33 cellular contexts compared by ENCODE assay signal in the genomic region with DNA sequence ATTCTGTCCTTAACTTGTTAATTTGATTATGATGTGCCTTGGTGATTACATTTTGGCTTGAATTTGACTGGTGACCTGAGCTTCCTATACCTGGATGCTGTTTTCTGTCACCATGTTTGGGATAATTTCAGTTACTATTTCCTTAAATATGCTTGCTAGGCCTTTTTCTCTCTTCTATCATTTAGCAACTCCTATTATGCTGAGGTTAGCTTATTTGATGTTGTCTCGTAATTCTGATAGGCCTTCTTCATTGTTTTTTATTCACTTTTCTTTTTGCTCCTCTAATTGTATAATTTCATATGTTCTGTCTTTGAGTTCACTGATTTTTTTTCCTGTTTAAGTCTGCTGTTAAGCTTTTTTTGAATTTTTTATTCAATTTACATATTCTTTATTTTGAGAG.
"Had no signal": no experiment of that assay in that cellular context is flagged by ENCODE, and none has a peak within 500 bp of the region (broad histone marks: within the 10 kb centered on the region; RNA-seq: fewer than 3 reads in every experiment).

No MANE protein-coding gene starts in this region.

- H3K36me3 ChIP-seq: neutrophil, ovary, spleen, suprapubic skin, tibial artery, transverse colon, upper lobe of right lung, uterus had no signal

- H3K27me3 ChIP-seq: neutrophil, ovary, spleen, suprapubic skin, testis, tibial artery, transverse colon, upper lobe of right lung, uterus had no signal

- H3K9ac ChIP-seq: parathyroid adenoma had no signal

- H2AFZ ChIP-seq: parathyroid adenoma had no signal

- H3K9me3 ChIP-seq: testis had no signal

- H3K4me2 ChIP-seq: smooth muscle cell had no signal

- H3K4me1 Mint-ChIP-seq: nephron progenitor cell; neural crest cell; stimulated activated memory B cell treated with anti-CD40 and anti-IgM and Interleukin-4, amounts not matched to agents 10 μg/mL and 1 μg/mL and 100 μg/mL, for 72 hours; stimulated activated naive CD8-positive, alpha-beta T cell treated with anti-CD3 and anti-CD28 coated beads, Interleukin-15, amount 100 ng/mL, for 72 hours had no signal

- H3K27me3 Mint-ChIP-seq: naive thymus-derived CD8-positive, alpha-beta T cell; natural killer cell treated with Interleukin-12 subunit alpha and Interleukin-12 subunit beta and Interleukin-15 and Interleukin-18, amount 100 ng/mL, for 72 hours; progenitor cell of endocrine pancreas; stimulated activated memory B cell treated with anti-CD40 and anti-IgM and Interleukin-4, amounts not matched to agents 10 μg/mL and 1 μg/mL and 100 μg/mL, for 72 hours; stimulated activated naive CD8-positive, alpha-beta T cell treated with anti-CD3 and anti-CD28 coated beads, Interleukin-15, amount 100 ng/mL, for 72 hours; type B pancreatic cell had no signal

- H3K79me2 ChIP-seq: parathyroid adenoma had no signal

- H3K27ac Mint-ChIP-seq: naive thymus-derived CD8-positive, alpha-beta T cell; natural killer cell treated with Interleukin-12 subunit alpha and Interleukin-12 subunit beta and Interleukin-15 and Interleukin-18, amount 100 ng/mL, for 72 hours; nephron progenitor cell; progenitor cell of endocrine pancreas; stimulated activated memory B cell treated with anti-CD40 and anti-IgM and Interleukin-4, amounts not matched to agents 10 μg/mL and 1 μg/mL and 100 μg/mL, for 72 hours; stimulated activated naive CD8-positive, alpha-beta T cell treated with anti-CD3 and anti-CD28 coated beads, Interleukin-15, amount 100 ng/mL, for 72 hours; type B pancreatic cell had no signal

- H3K9me3 Mint-ChIP-seq: type B pancreatic cell had no signal

- H3K4me3 ChIP-seq: ovary, psoas muscle, skin epidermis, smooth muscle cell, spleen, suprapubic skin, testis, tibial artery, transverse colon, upper lobe of right lung, uterus had no signal

- H3K4me3 Mint-ChIP-seq: naive thymus-derived CD8-positive, alpha-beta T cell; natural killer cell treated with Interleukin-12 subunit alpha and Interleukin-12 subunit beta and Interleukin-15 and Interleukin-18, amount 100 ng/mL, for 72 hours; nephron progenitor cell; neural crest cell; stimulated activated memory B cell treated with anti-CD40 and anti-IgM and Interleukin-4, amounts not matched to agents 10 μg/mL and 1 μg/mL and 100 μg/mL, for 72 hours; stimulated activated naive CD8-positive, alpha-beta T cell treated with anti-CD3 and anti-CD28 coated beads, Interleukin-15, amount 100 ng/mL, for 72 hours; type B pancreatic cell had no signal

- ATAC-seq: naive thymus-derived CD8-positive, alpha-beta T cell; natural killer cell treated with Interleukin-12 subunit alpha and Interleukin-12 subunit beta and Interleukin-15 and Interleukin-18, amount 100 ng/mL, for 72 hours; psoas muscle; right cardiac atrium; sciatic nerve; stimulated activated memory B cell treated with anti-CD40 and anti-IgM and Interleukin-4, amounts not matched to agents 10 μg/mL and 1 μg/mL and 100 μg/mL, for 72 hours; stimulated activated naive CD8-positive, alpha-beta T cell treated with anti-CD3 and anti-CD28 coated beads, Interleukin-15, amount 100 ng/mL, for 72 hours; upper lobe of right lung had no signal

- H3K36me3 Mint-ChIP-seq: type B pancreatic cell had no signal

- H3K4me1 ChIP-seq: parathyroid adenoma, psoas muscle, spleen, suprapubic skin, testis, tibial artery, transverse colon, upper lobe of right lung, uterus had no signal

- DNase-seq: naive thymus-derived CD8-positive, alpha-beta T cell; nephron progenitor cell; nucleus accumbens; ovary; posterior cingulate gyrus; psoas muscle; right cardiac atrium; spleen; stimulated activated CD4-positive, alpha-beta T cell treated with anti-CD3 and anti-CD28 coated beads, Interleukin-12 subunit alpha, Interleukin-12 subunit beta, amount 100 ng/mL, for 4 hours; stimulated activated CD4-positive, alpha-beta T cell treated with anti-CD3 and anti-CD28 coated beads, Interleukin-1b, Interleukin-23, amount 100 ng/mL, for 48 hours; stimulated activated CD4-positive, alpha-beta T cell treated with anti-CD3 and anti-CD28 coated beads, Interleukin-4, amount 100 ng/mL, for 1 hour; stimulated activated CD4-positive, alpha-beta T cell treated with anti-CD3 and anti-CD28 coated beads, Interleukin-4, amount 100 ng/mL, for 4 hours; stimulated activated CD8-positive, alpha-beta memory T cell treated with anti-CD3 and anti-CD28 coated beads, Interleukin-4, amount 100 ng/mL, for 48 hours; stimulated activated naive CD4-positive, alpha-beta T cell; stimulated activated naive CD8-positive, alpha-beta T cell treated with anti-CD3 and anti-CD28 coated beads, Interleukin-15, amount 100 ng/mL, for 72 hours; stimulated activated naive CD8-positive, alpha-beta T cell treated with anti-CD3 and anti-CD28 coated beads, Interleukin-15, Interleukin-2, amounts not matched to agents 100 U/mL and 50 U/mL, for 24 hours; substantia nigra; testis; tibial artery; transverse colon; upper lobe of right lung; uterus had no signal

- H3K27ac ChIP-seq: neutrophil, ovary, parathyroid adenoma, psoas muscle, skin epidermis, spleen, suprapubic skin, testis, tibial artery, transverse colon, upper lobe of right lung, uterus had no signal
